In the genomic region with DNA sequence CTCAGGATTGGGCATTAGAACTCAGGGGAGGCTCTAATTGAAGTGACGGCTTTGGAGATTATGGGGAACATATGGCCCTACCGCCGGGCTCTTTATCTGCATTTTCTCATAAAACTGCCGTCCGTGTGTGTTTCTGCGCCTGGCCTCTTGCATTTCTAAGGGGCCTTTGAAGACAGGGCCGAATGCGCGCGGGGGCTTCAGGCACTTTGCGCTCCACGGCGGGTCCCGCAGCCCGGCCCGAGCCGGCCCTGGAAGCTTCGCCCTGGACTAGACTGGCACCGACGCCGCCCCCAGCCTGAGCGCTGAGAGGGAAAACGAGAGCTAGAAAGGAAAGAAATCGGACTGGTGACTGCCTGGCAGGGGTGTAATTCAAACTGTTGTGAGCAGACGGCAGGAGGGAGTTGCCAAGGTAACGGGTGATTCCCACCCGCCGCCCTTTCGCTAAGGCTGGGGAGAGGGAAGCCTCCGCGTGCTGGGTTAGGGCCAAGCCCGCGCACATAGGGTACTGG, we compare ENCODE assay signal across 8 cellular contexts.
DNase-seq lines count a peak whose midpoint lies in the region; ATAC-seq and TF ChIP-seq lines count a peak whose summit lies in the region.

No MANE protein-coding gene starts in this region.

- DNase-seq in HEK293T (ENCODE audit: extremely low spot score) (peak; percentile 66), NCI-H82 treated with DMSO at 0.1 percent for 48 hours (lab: John Stamatoyannopoulos, UW; ENCODE audit: unreplicated experiment) (peak; percentile 96), SKM-1 (lab: John Stamatoyannopoulos, UW; ENCODE audit: unreplicated experiment) (no peak)
- no peak for DNase-seq in activated CD4-positive, alpha-beta memory T cell treated with anti-CD3 and anti-CD28 coated beads, Interleukin-2, amount 10 ng/mL, durations not matched to agents 7 days and 5 days

- peak overlapping the region; percentile 33 for H3K4me3 ChIP-seq in iPS-11a (ENCODE audit: low read depth, low read length)
- H3K4me3 ChIP-seq in skin epidermis, result peak overlapping the region in 5 of 7 experiments; percentile 2 to 35 (median 24)

- CTCF ChIA-PET in HEK293T (lab: Yijun Ruan, JAX), result no interaction called here
- CTCF ChIA-PET in activated CD4-positive, alpha-beta memory T cell treated with anti-CD3 and anti-CD28 coated beads, Interleukin-2, amount 10 ng/mL, durations not matched to agents 7 days and 5 days (lab: Charles Lee), result no interaction called here

- peaks cover 3% of the 10 kb centered on the region for H3K36me3 Mint-ChIP-seq in activated CD4-positive, alpha-beta memory T cell treated with anti-CD3 and anti-CD28 coated beads, Interleukin-2, amount 10 ng/mL, durations not matched to agents 7 days and 5 days (ENCODE audit: low read depth)

- H3K27me3 Mint-ChIP-seq in activated CD4-positive, alpha-beta memory T cell treated with anti-CD3 and anti-CD28 coated beads, Interleukin-2, amount 10 ng/mL, durations not matched to agents 7 days and 5 days, result peaks cover 49% of the 10 kb centered on the region

- H3K4me1 Mint-ChIP-seq in activated CD4-positive, alpha-beta memory T cell treated with anti-CD3 and anti-CD28 coated beads, Interleukin-2, amount 10 ng/mL, durations not matched to agents 7 days and 5 days, result peaks cover 1% of the 10 kb centered on the region

- H3K9me3 Mint-ChIP-seq in activated CD4-positive, alpha-beta memory T cell treated with anti-CD3 and anti-CD28 coated beads, Interleukin-2, amount 10 ng/mL, durations not matched to agents 7 days and 5 days, result no peaks in the 10 kb centered on the region

- no peak overlapping the region for H3K4me3 Mint-ChIP-seq in activated CD4-positive, alpha-beta memory T cell treated with anti-CD3 and anti-CD28 coated beads, Interleukin-2, amount 10 ng/mL, durations not matched to agents 7 days and 5 days

- POLR2A ChIA-PET in HEK293T (lab: Yijun Ruan, JAX), result no interaction called here
- POLR2A ChIA-PET in activated CD4-positive, alpha-beta memory T cell treated with anti-CD3 and anti-CD28 coated beads, Interleukin-2, amount 10 ng/mL, durations not matched to agents 7 days and 5 days (lab: Charles Lee), result no interaction called here

- no peak for ATAC-seq in HG03432 (IDR thresholded peaks at IDR 0.05; ENCODE audit: unreplicated experiment)
- no peak for ATAC-seq in GM21619 (IDR thresholded peaks at IDR 0.05; ENCODE audit: unreplicated experiment)

- H3K27ac ChIP-seq in skin epidermis, result no peak overlapping the region

- no peak overlapping the region for H3K27ac Mint-ChIP-seq in activated CD4-positive, alpha-beta memory T cell treated with anti-CD3 and anti-CD28 coated beads, Interleukin-2, amount 10 ng/mL, durations not matched to agents 7 days and 5 days

TF ChIP-seq in HEK293T, 16 proteins besides CTCF, POLR2A, EP300 and RAD21:
- TF ChIP-seq SP1 (IDR thresholded peaks at IDR 0.05), result no peak
- peak; percentile 69 for TF ChIP-seq L3MBTL2 (conservative IDR thresholded peaks at IDR 0.05)
- TF ChIP-seq, protein P1, sequence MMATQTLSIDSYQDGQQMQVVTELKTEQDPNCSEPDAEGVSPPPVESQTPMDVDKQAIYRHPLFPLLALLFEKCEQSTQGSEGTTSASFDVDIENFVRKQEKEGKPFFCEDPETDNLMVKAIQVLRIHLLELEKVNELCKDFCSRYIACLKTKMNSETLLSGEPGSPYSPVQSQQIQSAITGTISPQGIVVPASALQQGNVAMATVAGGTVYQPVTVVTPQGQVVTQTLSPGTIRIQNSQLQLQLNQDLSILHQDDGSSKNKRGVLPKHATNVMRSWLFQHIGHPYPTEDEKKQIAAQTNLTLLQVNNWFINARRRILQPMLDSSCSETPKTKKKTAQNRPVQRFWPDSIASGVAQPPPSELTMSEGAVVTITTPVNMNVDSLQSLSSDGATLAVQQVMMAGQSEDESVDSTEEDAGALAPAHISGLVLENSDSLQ (IDR thresholded peaks at IDR 0.05), result peak; percentile 76

Comparison
In these comparisons a context has a peak if more than half of its experiments do, and no peak if none do; other contexts are left out.
1. DNase-seq: peak in HEK293T (single experiment) and NCI-H82 treated with DMSO at 0.1 percent for 48 hours (single experiment); none in SKM-1 (single experiment) and activated CD4-positive, alpha-beta memory T cell treated with anti-CD3 and anti-CD28 coated beads, Interleukin-2, amount 10 ng/mL, durations not matched to agents 7 days and 5 days (single experiment).